ENCODE assay signal across 23 cellular contexts in the genomic region with DNA sequence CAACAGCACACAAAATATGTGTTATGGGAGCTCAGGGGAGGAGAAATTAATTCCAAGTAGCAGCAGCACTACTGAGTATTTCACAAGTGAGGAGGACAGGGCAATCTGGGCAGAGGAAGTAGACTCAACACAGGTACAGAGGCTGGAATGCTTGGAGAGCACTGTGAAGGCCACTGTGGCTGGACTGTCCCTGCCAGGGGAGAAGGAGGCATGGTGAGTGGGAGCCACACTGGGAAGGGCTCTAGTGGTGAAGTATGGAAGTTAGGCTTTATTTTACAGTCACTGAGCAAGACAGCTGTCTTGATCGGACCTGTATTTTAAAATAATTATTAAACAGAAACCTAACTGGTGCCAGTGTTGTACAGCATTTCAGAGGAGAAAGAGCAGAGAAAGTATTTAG. TPM values are rescaled to one million over a fixed set of nuclear protein-coding genes. Genes with fewer than 3 reads are reported as not detected.
DNase-seq lines count a peak whose midpoint lies in the region; TF ChIP-seq lines count a peak whose summit lies in the region.
"Had no signal": no experiment of that assay in that cellular context is flagged by ENCODE, and none has a peak within 500 bp of the region (broad histone marks: within the 10 kb centered on the region; RNA-seq: fewer than 3 reads in every experiment).

No MANE protein-coding gene starts in this region.

- H3K79me1 ChIP-seq in mesenchymal stem cell (replicated peaks; ENCODE audit: low read length, poor library complexity, severe bottlenecking) = no peaks in the 10 kb centered on the region

- H3K27me3 ChIP-seq in mesenchymal stem cell (ENCODE audit: control insufficient read depth in 1 of 2, insufficient read depth in 1 of 2, low read length in 2 of 2) = no peaks in the 10 kb centered on the region
- H3K27me3 ChIP-seq in left ventricle myocardium inferior (ENCODE audit: low read depth) = no peaks in the 10 kb centered on the region
- H3K27me3 ChIP-seq: esophagus squamous epithelium, spleen had no signal

- H3K27ac ChIP-seq in mesenchymal stem cell (ENCODE audit: low read length, poor library complexity, severe bottlenecking) (no peak overlapping the region), left ventricle myocardium inferior (replicated peaks) (no peak overlapping the region)
- H3K27ac ChIP-seq: C4-2B, esophagus squamous epithelium, spleen had no signal

- no peak overlapping the region for H3K4me2 ChIP-seq in mesenchymal stem cell (ENCODE audit: low read length, poor library complexity, severe bottlenecking)

- H3K9me3 Mint-ChIP-seq in activated naive CD4-positive, alpha-beta T cell treated with anti-CD3 and anti-CD28 coated beads, Interleukin-2, amount 10 ng/mL, durations not matched to agents 7 days and 5 days = no peaks in the 10 kb centered on the region
- H3K9me3 Mint-ChIP-seq: activated T-helper 1 cell treated with anti-CD3 and anti-CD28 coated beads, Interleukin-12 subunit alpha, Interleukin-12 subunit beta, Interleukin-2, Interleukin-4 antibody, amounts not matched to agents 30 ng/mL and 10 ng/mL and 1 ng/mL, durations not matched to agents 14 hours and 24 hours and 36 hours; neural crest cell; stimulated activated naive CD8-positive, alpha-beta T cell treated with anti-CD3 and anti-CD28 coated beads, Interleukin-15, Interleukin-2, amounts not matched to agents 100 ng/mL and 50 ng/mL, for 24 hours had no signal

- intact Hi-C loops in left ventricle myocardium inferior (cut with micrococcal nuclease) = no loop called here

- H3K14ac ChIP-seq in mesenchymal stem cell (ENCODE audit: low read length in 2 of 2) = peak overlapping the region in 1 of 2 experiments; percentile 44

- CTCF ChIA-PET in activated naive CD4-positive, alpha-beta T cell treated with anti-CD3 and anti-CD28 coated beads, Interleukin-2, amount 10 ng/mL, durations not matched to agents 7 days and 5 days (lab: Charles Lee) = interaction anchor here (1.4 to 1.6 kb wide), 2 partner anchors 30 to 46 kb away, joined by 3 read pairs; no protein-coding TSS in a partner anchor

- H3K27me3 Mint-ChIP-seq in activated naive CD4-positive, alpha-beta T cell treated with anti-CD3 and anti-CD28 coated beads, Interleukin-2, amount 10 ng/mL, durations not matched to agents 7 days and 5 days = peaks cover 21% of the 10 kb centered on the region

- H4K91ac ChIP-seq in mesenchymal stem cell (ENCODE audit: low read length) = no peak overlapping the region

- no peak overlapping the region for H2BK120ac ChIP-seq in mesenchymal stem cell (ENCODE audit: low read depth, low read length)

- H2AK5ac ChIP-seq in mesenchymal stem cell (ENCODE audit: low read length, severe bottlenecking) = no peak overlapping the region

- WGBS in mesenchymal stem cell = 100% methylated on average over 1 of the region's 1 CpG

- H2AFZ ChIP-seq in mesenchymal stem cell (ENCODE audit: low read depth, low read length) = peak overlapping the region; percentile 73

- H3K4me3 Mint-ChIP-seq in activated naive CD4-positive, alpha-beta T cell treated with anti-CD3 and anti-CD28 coated beads, Interleukin-2, amount 10 ng/mL, durations not matched to agents 7 days and 5 days = no peak overlapping the region
- H3K4me3 Mint-ChIP-seq: activated CD4-positive, alpha-beta T cell treated with anti-CD3 and anti-CD28 coated beads for 36 hours; activated naive CD8-positive, alpha-beta T cell; activated T-helper 1 cell treated with anti-CD3 and anti-CD28 coated beads, Interleukin-12 subunit alpha, Interleukin-12 subunit beta, Interleukin-2, Interleukin-4 antibody, amounts not matched to agents 30 ng/mL and 10 ng/mL and 1 ng/mL, durations not matched to agents 14 hours and 24 hours and 36 hours; neural crest cell; stimulated activated naive CD8-positive, alpha-beta T cell treated with anti-CD3 and anti-CD28 coated beads, Interleukin-15, Interleukin-2, amounts not matched to agents 100 ng/mL and 50 ng/mL, for 24 hours had no signal

- peaks cover 5% of the 10 kb centered on the region for H3K4me1 ChIP-seq in mesenchymal stem cell (ENCODE audit: control insufficient read depth, insufficient read depth, low read depth, low read length)
- peaks cover 28% of the 10 kb centered on the region for H3K4me1 ChIP-seq in left ventricle myocardium inferior
- H3K4me1 ChIP-seq: esophagus squamous epithelium, spleen had no signal

- no peak for DNase-seq in activated naive CD4-positive, alpha-beta T cell treated with anti-CD3 and anti-CD28 coated beads, Interleukin-2, amount 10 ng/mL, durations not matched to agents 7 days and 5 days
- no peak for DNase-seq in activated naive CD4-positive, alpha-beta T cell treated with Interleukin-2 at 50 U/mL for 16 hours
- DNase-seq in choroid plexus epithelial cell (ENCODE audit: low read depth) (no peak), mesenchymal stem cell (no peak), NCI-H748 (lab: John Stamatoyannopoulos, UW; ENCODE audit: unreplicated experiment) (no peak), nucleus accumbens (lab: John Stamatoyannopoulos, UW) (no peak), left ventricle myocardium inferior (no peak), NCI-H187 treated with DMSO at 0.1 percent for 48 hours (lab: John Stamatoyannopoulos, UW) (no peak)
- DNase-seq: activated CD4-positive, alpha-beta T cell treated with anti-CD3 and anti-CD28 coated beads for 36 hours; effector CD8-positive, alpha-beta T cell; esophagus squamous epithelium; glutamatergic neuron; left colon; NCI-H1092 treated with DMSO at 0.1 percent for 48 hours; NCI-H2081 treated with DMSO at 0.1 percent for 48 hours; NCI-H510A treated with DMSO at 0.1 percent for 48 hours; spleen; stimulated activated CD4-positive, alpha-beta T cell treated with anti-CD3 and anti-CD28 coated beads, Interleukin-4, amount 100 ng/mL, for 24 hours had no signal

- H3K27ac Mint-ChIP-seq in activated naive CD4-positive, alpha-beta T cell treated with anti-CD3 and anti-CD28 coated beads, Interleukin-2, amount 10 ng/mL, durations not matched to agents 7 days and 5 days = peak overlapping the region; percentile 28
- H3K27ac Mint-ChIP-seq: activated CD4-positive, alpha-beta T cell treated with anti-CD3 and anti-CD28 coated beads for 36 hours; activated naive CD8-positive, alpha-beta T cell; activated T-helper 1 cell treated with anti-CD3 and anti-CD28 coated beads, Interleukin-12 subunit alpha, Interleukin-12 subunit beta, Interleukin-2, Interleukin-4 antibody, amounts not matched to agents 30 ng/mL and 10 ng/mL and 1 ng/mL, durations not matched to agents 14 hours and 24 hours and 36 hours; stimulated activated naive CD8-positive, alpha-beta T cell treated with anti-CD3 and anti-CD28 coated beads, Interleukin-15, Interleukin-2, amounts not matched to agents 100 ng/mL and 50 ng/mL, for 24 hours had no signal

- H3K18ac ChIP-seq in mesenchymal stem cell (ENCODE audit: low read depth in 1 of 2, low read length in 2 of 2) = no peak overlapping the region

- peaks cover 14% of the 10 kb centered on the region for H3K4me1 Mint-ChIP-seq in activated naive CD4-positive, alpha-beta T cell treated with anti-CD3 and anti-CD28 coated beads, Interleukin-2, amount 10 ng/mL, durations not matched to agents 7 days and 5 days
- H3K4me1 Mint-ChIP-seq: neural crest cell had no signal

- peak; percentile 13 for TF ChIP-seq CTCF in choroid plexus epithelial cell (conservative IDR thresholded peaks at IDR 0.05; ENCODE audit: low read depth, low read length)
- TF ChIP-seq CTCF in left ventricle myocardium inferior (IDR thresholded peaks at IDR 0.05; ENCODE audit: borderline replicate concordance) = no peak

- no peaks in the 10 kb centered on the region for H3K9me3 ChIP-seq in mesenchymal stem cell (ENCODE audit: control insufficient read depth, low read length)
- no peaks in the 10 kb centered on the region for H3K9me3 ChIP-seq in left ventricle myocardium inferior (replicated peaks)
- H3K9me3 ChIP-seq: esophagus squamous epithelium, spleen had no signal

- no peak overlapping the region for H3K4me3 ChIP-seq in choroid plexus epithelial cell (ENCODE audit: low read depth, low read length)
- H3K4me3 ChIP-seq in mesenchymal stem cell (ENCODE audit: insufficient read depth in 1 of 2, low read depth in 1 of 2, low read length in 2 of 2) = no peak overlapping the region
- H3K4me3 ChIP-seq in left ventricle myocardium inferior = no peak overlapping the region
- H3K4me3 ChIP-seq: esophagus squamous epithelium, spleen had no signal

- no peak overlapping the region for H3K23ac ChIP-seq in mesenchymal stem cell (ENCODE audit: low read length in 2 of 2)

- H2BK12ac ChIP-seq in mesenchymal stem cell (ENCODE audit: low read length in 2 of 2) = no peak overlapping the region

- H2BK5ac ChIP-seq in mesenchymal stem cell (ENCODE audit: low read depth, low read length, poor library complexity, severe bottlenecking) = no peak overlapping the region

- H3K9ac ChIP-seq in mesenchymal stem cell (ENCODE audit: low read length) = no peak overlapping the region

- H3K36me3 ChIP-seq in mesenchymal stem cell (ENCODE audit: control insufficient read depth in 1 of 2, insufficient read depth in 2 of 2, low read depth in 1 of 2, low read length in 2 of 2) (peaks cover 0 to 100% of the 10 kb centered on the region in 2 experiments), left ventricle myocardium inferior (peaks cover 93% of the 10 kb centered on the region)
- H3K36me3 ChIP-seq: spleen had no signal

- no peak overlapping the region for H4K8ac ChIP-seq in mesenchymal stem cell (ENCODE audit: low read length)

- H3K4ac ChIP-seq in mesenchymal stem cell (ENCODE audit: low read depth in 1 of 2, low read length in 2 of 2) = no peak overlapping the region

- H2BK15ac ChIP-seq in mesenchymal stem cell (ENCODE audit: low read depth, poor library complexity, severe bottlenecking) = no peak overlapping the region

- H3K36me3 Mint-ChIP-seq in activated naive CD4-positive, alpha-beta T cell treated with anti-CD3 and anti-CD28 coated beads, Interleukin-2, amount 10 ng/mL, durations not matched to agents 7 days and 5 days = no peaks in the 10 kb centered on the region
- H3K36me3 Mint-ChIP-seq: activated naive CD8-positive, alpha-beta T cell had no signal

RNA-seq across cellular contexts. Expression of a gene that starts 28.8 kb away (rescaled TPM):
- polyA plus RNA-seq in mesenchymal stem cell (2013, experiment 1 of 2) = 24.5 TPM
- 24.6 TPM for polyA plus RNA-seq in mesenchymal stem cell (2013, experiment 2 of 2)
- 69.5 TPM for total RNA-seq in left ventricle myocardium inferior

RNA-seq across cellular contexts. Expression of a gene that starts 28.9 kb away (rescaled TPM):
- 8.3 TPM for polyA plus RNA-seq in mesenchymal stem cell (2013, experiment 1 of 2)
- 8.9 TPM for polyA plus RNA-seq in mesenchymal stem cell (2013, experiment 2 of 2)
- 28.5 TPM for total RNA-seq in left ventricle myocardium inferior
